9 cellular contexts compared by ENCODE assay signal in genomic region chr1:84688461-84689061, GRCh38. TPM values are rescaled to one million over a fixed set of nuclear protein-coding genes. Genes with fewer than 3 reads are reported as not detected.
DNase-seq lines count a peak whose midpoint lies in the region; ATAC-seq and TF ChIP-seq lines count a peak whose summit lies in the region.
"Had no signal": no experiment of that assay in that cellular context is flagged by ENCODE, and none has a peak within 500 bp of the region (broad histone marks: within the 10 kb centered on the region; RNA-seq: fewer than 3 reads in every experiment).

No MANE protein-coding gene starts in this region.

- H3K79me2 ChIP-seq in OCI-LY3 (ENCODE audit: low read length) = peaks cover 25% of the 10 kb centered on the region

- POLR2A ChIA-PET in activated CD4-positive, alpha-beta T cell treated with anti-CD3 and anti-CD28 coated beads for 36 hours (lab: Charles Lee) = no interaction called here

- H3K9me3 ChIP-seq in OCI-LY3 (ENCODE audit: insufficient read depth, low read length) (no peaks in the 10 kb centered on the region), ectodermal cell (ENCODE audit: control insufficient read depth, low read length) (no peaks in the 10 kb centered on the region), vagina (no peaks in the 10 kb centered on the region)

- no peak for ATAC-seq in activated CD4-positive, alpha-beta T cell treated with anti-CD3 and anti-CD28 coated beads for 36 hours
- ATAC-seq in stimulated activated naive B cell treated with anti-CD40 and anti-IgM and Interleukin-4, amounts not matched to agents 10 μg/mL and 1 μg/mL and 100 μg/mL, for 72 hours (replicated peaks) = no peak

- H3K9ac ChIP-seq in OCI-LY3 (ENCODE audit: low read length) = no peak overlapping the region

- H3K27ac Mint-ChIP-seq in activated CD4-positive, alpha-beta T cell treated with anti-CD3 and anti-CD28 coated beads for 36 hours = no peak overlapping the region
- H3K27ac Mint-ChIP-seq in stimulated activated naive B cell treated with anti-CD40 and anti-IgM and Interleukin-4, amounts not matched to agents 10 μg/mL and 1 μg/mL and 100 μg/mL, for 72 hours = no peak overlapping the region

- TF ChIP-seq POLR2A in vagina (IDR thresholded peaks at IDR 0.05) = no peak

- H3K4me3 ChIP-seq in OCI-LY3 (ENCODE audit: low read length) (no peak overlapping the region), ectodermal cell (ENCODE audit: insufficient read depth, low read depth, low read length) (peak overlapping the region; percentile 54), retinal pigment epithelial cell (ENCODE audit: low read length) (peak overlapping the region; percentile 80), vagina (no peak overlapping the region), brain microvascular endothelial cell (ENCODE audit: low read depth, low read length) (no peak overlapping the region)

- H3K27me3 Mint-ChIP-seq in activated CD4-positive, alpha-beta T cell treated with anti-CD3 and anti-CD28 coated beads for 36 hours = no peaks in the 10 kb centered on the region
- no peaks in the 10 kb centered on the region for H3K27me3 Mint-ChIP-seq in stimulated activated naive B cell treated with anti-CD40 and anti-IgM and Interleukin-4, amounts not matched to agents 10 μg/mL and 1 μg/mL and 100 μg/mL, for 72 hours

- peak overlapping the region; percentile 96 for H3K4me2 ChIP-seq in OCI-LY3 (ENCODE audit: low read length)

- no peaks in the 10 kb centered on the region for H3K36me3 Mint-ChIP-seq in activated CD4-positive, alpha-beta T cell treated with anti-CD3 and anti-CD28 coated beads for 36 hours (ENCODE audit: low read depth)
- no peaks in the 10 kb centered on the region for H3K36me3 Mint-ChIP-seq in stimulated activated naive B cell treated with anti-CD40 and anti-IgM and Interleukin-4, amounts not matched to agents 10 μg/mL and 1 μg/mL and 100 μg/mL, for 72 hours

- H4K20me1 ChIP-seq in OCI-LY3 (ENCODE audit: insufficient read depth, low read length) = no peaks in the 10 kb centered on the region

- H3K27me3 ChIP-seq in OCI-LY3 (ENCODE audit: low read depth, low read length) (no peaks in the 10 kb centered on the region), ectodermal cell (ENCODE audit: control insufficient read depth, insufficient read depth, low read length, poor library complexity, severe bottlenecking) (no peaks in the 10 kb centered on the region), vagina (no peaks in the 10 kb centered on the region), brain microvascular endothelial cell (replicated peaks) (no peaks in the 10 kb centered on the region)

- peaks cover 24% of the 10 kb centered on the region for H3K4me1 ChIP-seq in OCI-LY3 (ENCODE audit: low read length)
- peaks cover 6% of the 10 kb centered on the region for H3K4me1 ChIP-seq in ectodermal cell (ENCODE audit: control insufficient read depth, insufficient read depth, low read length)
- H3K4me1 ChIP-seq in vagina = peaks cover 14% of the 10 kb centered on the region

- H3K4me1 Mint-ChIP-seq in activated CD4-positive, alpha-beta T cell treated with anti-CD3 and anti-CD28 coated beads for 36 hours = peaks cover 54% of the 10 kb centered on the region
- H3K4me1 Mint-ChIP-seq in stimulated activated naive B cell treated with anti-CD40 and anti-IgM and Interleukin-4, amounts not matched to agents 10 μg/mL and 1 μg/mL and 100 μg/mL, for 72 hours = peaks cover 21 to 29% of the 10 kb centered on the region in 2 donors

- no peak for TF ChIP-seq CTCF in OCI-LY3 (IDR thresholded peaks at IDR 0.05; ENCODE audit: low read depth, low read length)
- no peak for TF ChIP-seq CTCF in retinal pigment epithelial cell (conservative IDR thresholded peaks at IDR 0.05; ENCODE audit: low read depth, low read length)
- TF ChIP-seq CTCF in vagina (IDR thresholded peaks at IDR 0.05) = no peak
- TF ChIP-seq CTCF in brain microvascular endothelial cell (IDR thresholded peaks at IDR 0.05; ENCODE audit: low read depth, low read length, missing control alignments) = no peak

- no peaks in the 10 kb centered on the region for H3K9me3 Mint-ChIP-seq in activated CD4-positive, alpha-beta T cell treated with anti-CD3 and anti-CD28 coated beads for 36 hours (ENCODE audit: low read depth)
- H3K9me3 Mint-ChIP-seq in stimulated activated naive B cell treated with anti-CD40 and anti-IgM and Interleukin-4, amounts not matched to agents 10 μg/mL and 1 μg/mL and 100 μg/mL, for 72 hours = no peaks in the 10 kb centered on the region

- no peak for DNase-seq in activated CD4-positive, alpha-beta T cell treated with anti-CD3 and anti-CD28 coated beads for 36 hours
- DNase-seq in activated CD4-positive, alpha-beta T cell treated with anti-CD3 and anti-CD28 coated beads for 1 hour = no peak
- DNase-seq in retinal pigment epithelial cell (ENCODE audit: low read depth) (no peak), vagina (ENCODE audit: extremely low spot score in 2 of 2) (no peak), brain microvascular endothelial cell (no peak)
- no peak for DNase-seq in stimulated activated naive B cell treated with anti-CD40 and anti-IgM and Interleukin-4, amounts not matched to agents 10 μg/mL and 1 μg/mL and 100 μg/mL, for 72 hours
- DNase-seq: MM.1S had no signal

- peak overlapping the region; percentile 91 for H3K4me3 Mint-ChIP-seq in activated CD4-positive, alpha-beta T cell treated with anti-CD3 and anti-CD28 coated beads for 36 hours
- H3K4me3 Mint-ChIP-seq in stimulated activated naive B cell treated with anti-CD40 and anti-IgM and Interleukin-4, amounts not matched to agents 10 μg/mL and 1 μg/mL and 100 μg/mL, for 72 hours = no peak overlapping the region

- intact Hi-C loops in activated CD4-positive, alpha-beta T cell treated with anti-CD3 and anti-CD28 coated beads for 36 hours (cut with DNase I, micrococcal nuclease) = no loop called here
- intact Hi-C loops in vagina (cut with DNase I) = no loop called here

- H2AFZ ChIP-seq in OCI-LY3 (ENCODE audit: low read depth, low read length) = no peak overlapping the region

- in situ Hi-C loops in brain microvascular endothelial cell (cut with HindIII; ENCODE audit: low pct_ligation_motif_present, low sequenced_read_pairs) = no loop called here

- CTCF ChIA-PET in activated CD4-positive, alpha-beta T cell treated with anti-CD3 and anti-CD28 coated beads for 36 hours (lab: Charles Lee) = interaction anchor here (0.6 to 3.5 kb wide), 10 partner anchors 9 to 88 kb away, joined by 3 to 13 read pairs (median 3); no protein-coding TSS in a partner anchor

- whole genome bisulfite sequencing in ectodermal cell, 2 experiments = 88 to 90% methylated on average over 6 to 8 of the region's 8 CpGs

- no peak overlapping the region for H3K27ac ChIP-seq in OCI-LY3 (ENCODE audit: low read length)
- H3K27ac ChIP-seq in ectodermal cell (ENCODE audit: insufficient read depth, low read depth, low read length, poor library complexity, severe bottlenecking) = no peak overlapping the region
- no peak overlapping the region for H3K27ac ChIP-seq in vagina
- H3K27ac ChIP-seq in brain microvascular endothelial cell = no peak overlapping the region

- H3K36me3 ChIP-seq in OCI-LY3 (replicated peaks; ENCODE audit: low read depth, low read length) (no peaks in the 10 kb centered on the region), ectodermal cell (ENCODE audit: control insufficient read depth, insufficient read depth, low read length) (no peaks in the 10 kb centered on the region), vagina (no peaks in the 10 kb centered on the region), brain microvascular endothelial cell (replicated peaks) (no peaks in the 10 kb centered on the region)

RNA-seq across cellular contexts. Expression of gene SSX2IP, which starts 1.7 kb away (rescaled TPM):
- 10 to 100 TPM; 10.3 to 12.3 TPM for total RNA-seq in activated CD4-positive, alpha-beta T cell treated with anti-CD3 and anti-CD28 coated beads for 36 hours
- 24.6 TPM for polyA plus RNA-seq in ectodermal cell (2013, experiment 1 of 4)
- 26.2 TPM for polyA plus RNA-seq in ectodermal cell (2013, experiment 2 of 4)
- 19.3 TPM for polyA plus RNA-seq in ectodermal cell (2013, experiment 3 of 4)
- 22.4 TPM for polyA plus RNA-seq in ectodermal cell (2013, experiment 4 of 4)
- total RNA-seq in vagina = 8.3 TPM

Comparison
In these comparisons a context has a peak if more than half of its experiments do, and no peak if none do; other contexts are left out.
1. H3K4me3 ChIP-seq: peak in ectodermal cell (single experiment) and retinal pigment epithelial cell (single experiment); none in OCI-LY3 (single experiment), vagina (0 of 2) and brain microvascular endothelial cell (single experiment).